Comparison of ENCODE assay signal across 8 cellular contexts in genomic region chr5:139636207-139636792, GRCh38. TPM values are rescaled to one million over a fixed set of nuclear protein-coding genes. Genes with fewer than 3 reads are reported as not detected.
DNase-seq lines count a peak whose midpoint lies in the region; ATAC-seq and TF ChIP-seq lines count a peak whose summit lies in the region.

No MANE protein-coding gene starts in this region.

- H3K4me1 ChIP-seq in left lung (peaks cover 35 to 54% of the 10 kb centered on the region in 2 donors), suprapubic skin (peaks cover 42% of the 10 kb centered on the region)

- no peak for TF ChIP-seq POLR2A in suprapubic skin (IDR thresholded peaks at IDR 0.05)

- no peak for TF ChIP-seq EP300 in suprapubic skin (IDR thresholded peaks at IDR 0.05)

- H3K4me3 ChIP-seq in left lung (no peak overlapping the region), suprapubic skin (no peak overlapping the region)

- ATAC-seq in GM18508 (IDR thresholded peaks at IDR 0.05; ENCODE audit: insufficient read depth, unreplicated experiment) (peak; percentile 68), GM21786 (IDR thresholded peaks at IDR 0.05; ENCODE audit: unreplicated experiment) (peak; percentile 77), left lung (peak; percentile 0)

- WGBS in suprapubic skin, result 39% methylated on average over 2 of the region's 2 CpGs

- DNase-seq in NAMALWA (ENCODE audit: low spot score), result peak; percentile 97
- DNase-seq in activated gamma-delta T cell treated with anti-CD3 and anti-CD28 coated beads, Interleukin-2, amount 50 U/mL, for 16 hours (ENCODE audit: low read depth), result peak; percentile 65
- peak in 1 of 2 donors; percentile 59 for DNase-seq in left lung
- no peak for DNase-seq in suprapubic skin (ENCODE audit: low spot score in 2 of 2)
- no peak for DNase-seq in putamen (ENCODE audit: low spot score)
- DNase-seq in foreskin melanocyte, result no peak

- no peaks in the 10 kb centered on the region for H3K9me3 ChIP-seq in left lung
- no peaks in the 10 kb centered on the region for H3K9me3 ChIP-seq in suprapubic skin

- H3K27me3 ChIP-seq in left lung, result peaks cover 0 to 22% of the 10 kb centered on the region in 2 donors
- no peaks in the 10 kb centered on the region for H3K27me3 ChIP-seq in suprapubic skin

- no peak for TF ChIP-seq CTCF in left lung (IDR thresholded peaks at IDR 0.05)
- TF ChIP-seq CTCF in suprapubic skin (IDR thresholded peaks at IDR 0.05), result no peak

- H3K36me3 ChIP-seq in left lung, result peaks cover 0 to 4% of the 10 kb centered on the region in 2 donors
- no peaks in the 10 kb centered on the region for H3K36me3 ChIP-seq in suprapubic skin

- intact Hi-C loops in left lung (cut with DNase I), result loop anchor here (5.0 to 10.0 kb wide), 3 partner anchors 51 to 129 kb away; no protein-coding TSS in a partner anchor

- peak overlapping the region; percentile 67 to 75 for H3K27ac ChIP-seq in left lung
- H3K27ac ChIP-seq in suprapubic skin, result peak overlapping the region; percentile 90

RNA-seq across cellular contexts. Expression of gene CXXC5, which starts 11.8 kb away (rescaled TPM):
- total RNA-seq in left lung (10 to 100 TPM; 24.5 to 29.6 TPM), suprapubic skin (10 to 100 TPM; 21.8 to 40.6 (median 30.1) TPM)

Comparison
In these comparisons a context has a peak if more than half of its experiments do, and no peak if none do; other contexts are left out.
1. ATAC-seq: peak in every context shown above with its lines; median percentile 77 in GM21786; 68 in GM18508; 0 in left lung.
2. DNase-seq: peak in NAMALWA (single experiment) and activated gamma-delta T cell treated with anti-CD3 and anti-CD28 coated beads, Interleukin-2, amount 50 U/mL, for 16 hours (single experiment); none in suprapubic skin (0 of 2), putamen (single experiment) and foreskin melanocyte (single experiment).